In genomic region chr10:97338041-97338440, GRCh38 we compare ENCODE assay signal across 20 cellular contexts. TPM values are rescaled to one million over a fixed set of nuclear protein-coding genes. Genes with fewer than 3 reads are reported as not detected.
DNase-seq lines count a peak whose midpoint lies in the region; ATAC-seq, FAIRE-seq and TF ChIP-seq lines count a peak whose summit lies in the region.
"Had no signal": no experiment of that assay in that cellular context is flagged by ENCODE, and none has a peak within 500 bp of the region (broad histone marks: within the 10 kb centered on the region; RNA-seq: fewer than 3 reads in every experiment).

No MANE protein-coding gene starts in this region.

- H3K27me3 ChIP-seq in HUES48 (ENCODE audit: control insufficient read depth, insufficient read depth, low read length) (no peaks in the 10 kb centered on the region), K562 (ENCODE audit: control insufficient read depth in 2 of 2, insufficient read depth in 2 of 2, low read length in 2 of 2) (no peaks in the 10 kb centered on the region), suprapubic skin (no peaks in the 10 kb centered on the region), foreskin keratinocyte (peaks cover 30% of the 10 kb centered on the region)
- H3K27me3 ChIP-seq: ovary, thyroid gland had no signal

- ATAC-seq in K562 (no peak), foreskin keratinocyte (no peak)
- ATAC-seq: stimulated activated effector memory CD8-positive, alpha-beta T cell treated with anti-CD3 and anti-CD28 coated beads, Interleukin-12 subunit alpha, Interleukin-12 subunit beta, amount 100 ng/mL, for 72 hours had no signal

- H3K36me3 Mint-ChIP-seq in nephron progenitor cell (ENCODE audit: low read depth): no peaks in the 10 kb centered on the region

- FAIRE-seq in K562 (lab: Jason Lieb, UNC): no peak
- FAIRE-seq: endometrium, GM12891 had no signal

- no TSS peak for BruUV-seq in K562 (replicated peaks; lab: Mats Ljungman, UMichigan)

- 74% methylated on average over 4 of the region's 5 CpGs for WGBS in K562 (ENCODE audit: insufficient coverage, low coverage, missing lambda C conversion rate)
- WGBS in suprapubic skin: 37% methylated on average over 5 of the region's 5 CpGs

- TF ChIP-seq CTCF in K562 (IDR thresholded peaks at IDR 0.05 in 2 of 3, conservative IDR thresholded peaks at IDR 0.05 in 1 of 3; ENCODE audit: insufficient read depth in 2 of 3, low read depth in 1 of 3, low read length in 3 of 3) (no peak), nephron progenitor cell (IDR thresholded peaks at IDR 0.05) (no peak), suprapubic skin (IDR thresholded peaks at IDR 0.05) (no peak), foreskin keratinocyte (conservative IDR thresholded peaks at IDR 0.05) (no peak)

- H3K4me3 ChIP-seq in HUES48 (ENCODE audit: low read depth, low read length): peak overlapping the region; percentile 34
- no peak overlapping the region for H3K4me3 ChIP-seq in K562
- no peak overlapping the region for H3K4me3 ChIP-seq in suprapubic skin
- H3K4me3 ChIP-seq: ovary, thyroid gland had no signal

- no peak overlapping the region for H3K27ac Mint-ChIP-seq in nephron progenitor cell
- H3K27ac Mint-ChIP-seq: activated CD4-positive, alpha-beta T cell treated with anti-CD3 and anti-CD28 coated beads, Interleukin-2, amount 10 ng/mL, durations not matched to agents 7 days and 5 days; activated naive CD8-positive, alpha-beta T cell treated with anti-CD3 and anti-CD28 coated beads, Interleukin-2, amount 10 ng/mL, durations not matched to agents 7 days and 5 days; activated T-helper 2 cell treated with anti-CD3 and anti-CD28 coated beads, Interferon-gamma antibody, Interleukin-2, Interleukin-4, amounts not matched to agents 10 μg/mL and 5 μg/mL and 100 μg/mL, durations not matched to agents 14 hours and 24 hours and 36 hours; stimulated activated effector memory CD8-positive, alpha-beta T cell treated with anti-CD3 and anti-CD28 coated beads, Interleukin-12 subunit alpha, Interleukin-12 subunit beta, amount 100 ng/mL, for 72 hours had no signal

- peaks cover 32% of the 10 kb centered on the region for H3K4me1 Mint-ChIP-seq in nephron progenitor cell

- POLR2A ChIA-PET in K562 (lab: Yijun Ruan, JAX): interaction anchor here (1.3 kb wide), 1 partner anchor 9 kb away, joined by 4 read pairs; no protein-coding TSS in a partner anchor

- H3K4me1 ChIP-seq in HUES48 (ENCODE audit: control insufficient read depth, insufficient read depth, low read length): peaks cover 17% of the 10 kb centered on the region
- peaks cover 3 to 22% of the 10 kb centered on the region in 2 experiments; a peak in 4 of 5 replicates for H3K4me1 ChIP-seq in K562 (replicated peaks in 1 of 2; ENCODE audit: control insufficient read depth in 2 of 2, insufficient read depth in 2 of 2, low read length in 2 of 2)
- peaks cover 35% of the 10 kb centered on the region for H3K4me1 ChIP-seq in suprapubic skin
- peaks cover 20% of the 10 kb centered on the region for H3K4me1 ChIP-seq in foreskin keratinocyte

- H3K4me3 Mint-ChIP-seq in nephron progenitor cell: peak overlapping the region; percentile 58
- H3K4me3 Mint-ChIP-seq: activated CD4-positive, alpha-beta T cell treated with anti-CD3 and anti-CD28 coated beads, Interleukin-2, amount 10 ng/mL, durations not matched to agents 7 days and 5 days; activated naive CD8-positive, alpha-beta T cell treated with anti-CD3 and anti-CD28 coated beads, Interleukin-2, amount 10 ng/mL, durations not matched to agents 7 days and 5 days; immature natural killer cell; stimulated activated effector memory CD8-positive, alpha-beta T cell treated with anti-CD3 and anti-CD28 coated beads, Interleukin-12 subunit alpha, Interleukin-12 subunit beta, amount 100 ng/mL, for 72 hours had no signal

- DNase-seq in K562 (ENCODE audit: extremely low read depth in 1 of 4, low spot score in 3 of 4): no peak
- no peak for DNase-seq in nephron progenitor cell
- no peak for DNase-seq in suprapubic skin (ENCODE audit: low spot score in 2 of 2)
- DNase-seq in SKM-1 (lab: John Stamatoyannopoulos, UW; ENCODE audit: unreplicated experiment): no peak
- DNase-seq in HPDE6-E6E7 (ENCODE audit: extremely low spot score): no peak
- no peak for DNase-seq in foreskin keratinocyte
- DNase-seq: activated CD4-positive, alpha-beta T cell treated with anti-CD3 and anti-CD28 coated beads, Interleukin-2, amount 10 ng/mL, durations not matched to agents 7 days and 5 days; activated naive CD8-positive, alpha-beta T cell treated with anti-CD3 and anti-CD28 coated beads, Interleukin-2, amount 10 ng/mL, durations not matched to agents 7 days and 5 days; CD8-positive, alpha-beta memory T cell; immature natural killer cell; NCI-H1417 treated with DMSO at 0.1 percent for 48 hours; NCI-H69; SHP77 treated with DMSO at 0.1 percent for 48 hours had no signal

- no peaks in the 10 kb centered on the region for H3K9me3 Mint-ChIP-seq in nephron progenitor cell
- H3K9me3 Mint-ChIP-seq: activated CD4-positive, alpha-beta T cell treated with anti-CD3 and anti-CD28 coated beads, Interleukin-2, amount 10 ng/mL, durations not matched to agents 7 days and 5 days; activated naive CD8-positive, alpha-beta T cell treated with anti-CD3 and anti-CD28 coated beads, Interleukin-2, amount 10 ng/mL, durations not matched to agents 7 days and 5 days; activated T-helper 2 cell treated with anti-CD3 and anti-CD28 coated beads, Interferon-gamma antibody, Interleukin-2, Interleukin-4, amounts not matched to agents 10 μg/mL and 5 μg/mL and 100 μg/mL, durations not matched to agents 14 hours and 24 hours and 36 hours; immature natural killer cell; stimulated activated effector memory CD8-positive, alpha-beta T cell treated with anti-CD3 and anti-CD28 coated beads, Interleukin-12 subunit alpha, Interleukin-12 subunit beta, amount 100 ng/mL, for 72 hours had no signal

- peak overlapping the region; percentile 90 for H3K27ac ChIP-seq in HUES48 (ENCODE audit: low read depth, low read length)
- H3K27ac ChIP-seq in K562 (ENCODE audit: extremely low read depth, low read depth, low read length): no peak overlapping the region
- H3K27ac ChIP-seq in suprapubic skin: peak overlapping the region; percentile 98
- H3K27ac ChIP-seq in foreskin keratinocyte: no peak overlapping the region
- H3K27ac ChIP-seq: ovary had no signal

- no peaks in the 10 kb centered on the region for H4K20me1 ChIP-seq in K562 (replicated peaks; ENCODE audit: control insufficient read depth, insufficient read depth, low read length)

- CTCF ChIA-PET in K562 (lab: Yijun Ruan, JAX; ENCODE audit: low intra/inter-chr PET ratio): no interaction called here

- H3K9ac ChIP-seq in HUES48 (ENCODE audit: low read depth, low read length) (0 out of 2 replicates have a peak overlapping the region, but pooled peaks have one; percentile 14), K562 (ENCODE audit: insufficient read depth in 1 of 2, low read depth in 2 of 2, low read length in 2 of 2) (no peak overlapping the region)

- TF ChIP-seq POLR2A in K562 (conservative IDR thresholded peaks at IDR 0.05) (no peak), suprapubic skin (IDR thresholded peaks at IDR 0.05) (no peak)

- H3K9me3 ChIP-seq in HUES48 (ENCODE audit: control insufficient read depth, insufficient read depth, low read length) (no peaks in the 10 kb centered on the region), K562 (replicated peaks; ENCODE audit: control insufficient read depth, insufficient read depth, low read depth, low read length) (no peaks in the 10 kb centered on the region), suprapubic skin (no peaks in the 10 kb centered on the region)
- H3K9me3 ChIP-seq: ovary, thyroid gland had no signal

- no peak overlapping the region for H3K4me2 ChIP-seq in K562 (ENCODE audit: insufficient read depth, low read length)

- H3K36me3 ChIP-seq in HUES48 (ENCODE audit: control insufficient read depth, insufficient read depth, low read length): 0 out of 2 replicates have a peak, but pooled peaks cover under 1% of the 10 kb centered on the region
- 0 out of 3 replicates have a peak, but pooled peaks cover 4% of the 10 kb centered on the region for H3K36me3 ChIP-seq in K562 (ENCODE audit: control insufficient read depth, insufficient read depth, low read length)
- H3K36me3 ChIP-seq in suprapubic skin: no peaks in the 10 kb centered on the region
- H3K36me3 ChIP-seq: ovary, thyroid gland had no signal

- no peak for TF ChIP-seq EP300 in K562 (IDR thresholded peaks at IDR 0.05; ENCODE audit: low read length)
- no peak for TF ChIP-seq EP300 in suprapubic skin (IDR thresholded peaks at IDR 0.05)

- in situ Hi-C loops in K562 (cut with MboI): no loop called here

- 0 out of 2 replicates have a peak overlapping the region, but pooled peaks have one; percentile 44 for H2AFZ ChIP-seq in K562 (ENCODE audit: low read depth, low read length)

- TF ChIP-seq RAD21 in K562 (CRISPR knock-in tag; conservative IDR thresholded peaks at IDR 0.05 in 1 of 2, IDR thresholded peaks at IDR 0.05 in 1 of 2): no peak

- H3K27me3 Mint-ChIP-seq in nephron progenitor cell (ENCODE audit: low read depth, poor library complexity): peaks cover 62% of the 10 kb centered on the region

- H3K79me2 ChIP-seq in K562 (ENCODE audit: control insufficient read depth, insufficient read depth, low read length): peaks cover 11% of the 10 kb centered on the region

- H3K9me1 ChIP-seq in K562 (ENCODE audit: control insufficient read depth, insufficient read depth, low read length): no peaks in the 10 kb centered on the region

- intact Hi-C loops in K562 (cut with micrococcal nuclease): no loop called here

RNA-seq across cellular contexts. Expression of gene FRAT2, which starts 3.5 kb away (rescaled TPM):
- total RNA-seq in K562 (2011; cell fraction: chromatin; rRNA removed; ENCODE audit: low replicate concordance): 5.7 and 5.9 TPM in 2 replicates
- total RNA-seq in K562 (2011; cell fraction: nucleolus; rRNA removed): 8.5 and 8.7 TPM in 2 replicates
- total RNA-seq in K562 (2011; cell fraction: nucleoplasm; rRNA removed): 7.8 and 7.9 TPM in 2 replicates
- total RNA-seq in K562 (2014; rRNA removed) (29.1 and 29.6 TPM in 2 replicates), K562 (2014; rRNA removed; fragmentation: Illumina TruSeq; extraction: Trizol) (19.5 and 24.2 TPM in 2 replicates), K562 (2015; rRNA removed; fragmentation: Illumina TruSeq; extraction: Trizol) (18.1 and 19.1 TPM in 2 replicates), K562 (2021) (27.2 and 31.7 TPM in 2 replicates), suprapubic skin (10 to 100 TPM; 30.9 to 58.0 (median 38.4) TPM), foreskin keratinocyte (7.1 and 8.1 TPM in 2 replicates)
- polyA plus RNA-seq in K562 (2011; rRNA removed) (9.9 and 14.1 TPM in 2 replicates), K562 (2014; fragmentation: Illumina TruSeq; extraction: Trizol) (22.6 and 24.5 TPM in 2 replicates), K562 (2014; fragmentation: Nextera tagmentation; extraction: Ambion mirVana) (1 to 10 TPM; 4.3 to 5.3 TPM), K562 (2014; rRNA removed) (26.2 and 27.0 TPM in 2 replicates), foreskin keratinocyte (6.4 and 8.6 TPM in 2 replicates)
- 13.8 and 18.7 TPM in 2 replicates for polyA plus RNA-seq in K562 (2011; cell fraction: cytosol; rRNA removed)
- polyA plus RNA-seq in K562 (2011; cell fraction: nucleus; rRNA removed): 7.4 and 7.5 TPM in 2 replicates
- 11.5 and 14.1 TPM in 2 replicates for polyA plus RNA-seq in K562 (2012)
- 9.1 and 9.8 TPM in 2 replicates for polyA minus RNA-seq in K562 (2011; rRNA and poly(A)+ RNA removed)
- 5.7 and 5.9 TPM in 2 replicates for polyA minus RNA-seq in K562 (2011; cell fraction: cytosol; rRNA and poly(A)+ RNA removed)
- polyA minus RNA-seq in K562 (2011; cell fraction: nucleus; rRNA and poly(A)+ RNA removed): 3.4 and 5.4 TPM in 2 replicates

RNA-seq across cellular contexts. Expression of gene FRAT1, which starts 19.0 kb away (rescaled TPM):
- 1.5 and 3.3 TPM in 2 replicates for total RNA-seq in K562 (2011; cell fraction: chromatin; rRNA removed; ENCODE audit: low replicate concordance)
- total RNA-seq in K562 (2011; cell fraction: nucleolus; rRNA removed): 3.5 and 5.1 TPM in 2 replicates
- 2.3 and 2.4 TPM in 2 replicates for total RNA-seq in K562 (2011; cell fraction: nucleoplasm; rRNA removed)
- total RNA-seq in K562 (2014; rRNA removed): 2.4 and 2.7 TPM in 2 replicates
- total RNA-seq in K562 (2014; rRNA removed; fragmentation: Illumina TruSeq; extraction: Trizol): 1.4 and 1.7 TPM in 2 replicates
- 1.4 and 1.6 TPM in 2 replicates for total RNA-seq in K562 (2015; rRNA removed; fragmentation: Illumina TruSeq; extraction: Trizol)
- total RNA-seq in K562 (2021): 4.6 and 4.7 TPM in 2 replicates
- polyA plus RNA-seq in K562 (2011; rRNA removed): 1.2 and 1.3 TPM in 2 replicates
- 1.0 and 2.9 TPM in 2 replicates for polyA plus RNA-seq in K562 (2011; cell fraction: cytosol; rRNA removed)
- 2.0 and 2.1 TPM in 2 replicates for polyA plus RNA-seq in K562 (2011; cell fraction: nucleus; rRNA removed)
- polyA plus RNA-seq in K562 (2012): 2.8 and 3.2 TPM in 2 replicates
- polyA plus RNA-seq in K562 (2014; fragmentation: Illumina TruSeq; extraction: Trizol): 0.67 and 1.7 TPM in 2 replicates
- polyA plus RNA-seq in K562 (2014; fragmentation: Nextera tagmentation; extraction: Ambion mirVana): under 1 TPM; 0.11 to 0.17 TPM
- 2.3 and 2.4 TPM in 2 replicates for polyA plus RNA-seq in K562 (2014; rRNA removed)
- polyA minus RNA-seq in K562 (2011; rRNA and poly(A)+ RNA removed): 1.6 and 2.6 TPM in 2 replicates
- 3.1 and 3.4 TPM in 2 replicates for polyA minus RNA-seq in K562 (2011; cell fraction: cytosol; rRNA and poly(A)+ RNA removed)
- polyA minus RNA-seq in K562 (2011; cell fraction: nucleus; rRNA and poly(A)+ RNA removed): 3.8 and 5.1 TPM in 2 replicates
- total RNA-seq in suprapubic skin: 1 to 10 TPM; 5.2 to 8.4 (median 7.2) TPM
- total RNA-seq in foreskin keratinocyte: 0.95 and 1.0 TPM in 2 replicates
- 0.93 and 0.94 TPM in 2 replicates for polyA plus RNA-seq in foreskin keratinocyte

RNA-seq across cellular contexts. Expression of gene ARHGAP19, which starts 45.6 kb away (rescaled TPM):
- 17.6 and 33.2 TPM in 2 replicates for total RNA-seq in K562 (2011; cell fraction: chromatin; rRNA removed; ENCODE audit: low replicate concordance)
- total RNA-seq in K562 (2011; cell fraction: nucleolus; rRNA removed): 11.2 and 15.7 TPM in 2 replicates
- 26.4 and 33.4 TPM in 2 replicates for total RNA-seq in K562 (2011; cell fraction: nucleoplasm; rRNA removed)
- total RNA-seq in K562 (2014; rRNA removed): 14.4 and 14.9 TPM in 2 replicates
- total RNA-seq in K562 (2014; rRNA removed; fragmentation: Illumina TruSeq; extraction: Trizol): 28.1 and 31.6 TPM in 2 replicates
- total RNA-seq in K562 (2015; rRNA removed; fragmentation: Illumina TruSeq; extraction: Trizol): 20.0 and 20.7 TPM in 2 replicates
- total RNA-seq in K562 (2021): 23.2 and 27.5 TPM in 2 replicates
- 49.5 and 50.2 TPM in 2 replicates for polyA plus RNA-seq in K562 (2011; rRNA removed)
- 10.7 and 25.6 TPM in 2 replicates for polyA plus RNA-seq in K562 (2011; cell fraction: cytosol; rRNA removed)
- 25.2 and 45.5 TPM in 2 replicates for polyA plus RNA-seq in K562 (2011; cell fraction: nucleus; rRNA removed)
- 13.6 and 20.7 TPM in 2 replicates for polyA plus RNA-seq in K562 (2012)
- polyA plus RNA-seq in K562 (2014; fragmentation: Illumina TruSeq; extraction: Trizol): 21.1 and 26.8 TPM in 2 replicates
- polyA plus RNA-seq in K562 (2014; fragmentation: Nextera tagmentation; extraction: Ambion mirVana): 10 to 100 TPM; 14.8 to 27.4 TPM
- polyA plus RNA-seq in K562 (2014; rRNA removed): 19.8 and 20.1 TPM in 2 replicates
- 36.4 and 39.9 TPM in 2 replicates for polyA minus RNA-seq in K562 (2011; rRNA and poly(A)+ RNA removed)
- polyA minus RNA-seq in K562 (2011; cell fraction: cytosol; rRNA and poly(A)+ RNA removed): 18.9 and 23.6 TPM in 2 replicates
- polyA minus RNA-seq in K562 (2011; cell fraction: nucleus; rRNA and poly(A)+ RNA removed): 7.1 and 17.2 TPM in 2 replicates
- total RNA-seq in suprapubic skin: 10 to 100 TPM in 3 of 4 donors, 1 to 10 TPM in 1; 8.0 to 12.8 (median 11.2) TPM
- total RNA-seq in foreskin keratinocyte: 12.0 and 12.3 TPM in 2 replicates
- polyA plus RNA-seq in foreskin keratinocyte: 4.3 and 5.5 TPM in 2 replicates

Comparison
In these comparisons a context has a peak if more than half of its experiments do, and no peak if none do; other contexts are left out.
1. H3K27ac ChIP-seq: peak in HUES48 (single experiment) and suprapubic skin (single experiment); none in K562 (single experiment) and foreskin keratinocyte (single experiment).